ENCODE assay signal across 8 cellular contexts in the genomic region with DNA sequence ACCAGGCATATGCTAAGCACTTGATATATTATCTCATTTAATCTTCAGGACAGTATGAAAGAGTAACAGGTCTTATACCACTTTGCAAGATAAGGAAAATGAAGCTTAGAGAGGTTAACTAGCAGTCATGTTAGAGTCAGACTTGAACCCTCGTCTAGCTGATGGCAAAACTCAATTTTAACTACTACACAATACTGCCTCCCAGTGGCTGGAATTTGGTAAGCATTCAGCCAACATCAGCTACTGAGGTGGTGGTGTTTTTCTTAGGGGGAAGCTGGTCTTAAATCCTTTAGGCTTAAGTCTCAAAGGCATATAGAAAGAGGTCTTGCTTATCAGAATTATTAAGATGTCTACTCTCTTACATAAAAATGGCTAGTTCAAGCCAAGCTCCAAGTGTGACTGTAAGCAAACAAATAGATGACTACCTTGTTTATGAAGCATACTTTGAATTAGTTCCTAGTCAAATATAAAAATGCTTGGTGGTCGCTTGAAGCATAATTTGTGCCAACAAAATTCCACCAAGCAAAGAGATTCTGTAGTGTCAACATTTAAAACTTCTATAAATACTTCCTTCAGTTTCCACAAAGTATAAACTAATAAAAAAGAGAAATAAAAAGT.
DNase-seq lines count a peak whose midpoint lies in the region; ATAC-seq lines count a peak whose summit lies in the region.

No MANE protein-coding gene starts in this region.

- H3K4ac ChIP-seq in mesendoderm (ENCODE audit: low read depth, low read length): no peak overlapping the region

- H3K27me3 ChIP-seq in mesendoderm (ENCODE audit: insufficient read depth, low read length, poor library complexity): no peaks in the 10 kb centered on the region

- no peak overlapping the region for H3K27ac ChIP-seq in mesendoderm (ENCODE audit: low read depth, low read length)

- no peak overlapping the region for H2BK5ac ChIP-seq in mesendoderm (ENCODE audit: low read length)

- no peak overlapping the region for H3K4me2 ChIP-seq in mesendoderm (ENCODE audit: low read length)

- WGBS in mesendoderm (ENCODE audit: extremely low coverage, insufficient coverage, low lambda C conversion rate): no CpG with 5 or more reads among the region's 2 CpGs

- no peak overlapping the region for H3K9ac ChIP-seq in mesendoderm (ENCODE audit: low read length)

- H4K5ac ChIP-seq in mesendoderm (ENCODE audit: low read length): no peak overlapping the region

- H2BK15ac ChIP-seq in mesendoderm (replicated peaks; ENCODE audit: low read depth): no peak overlapping the region

- H2AK5ac ChIP-seq in mesendoderm (ENCODE audit: low read length): no peak overlapping the region

- H4K8ac ChIP-seq in mesendoderm (ENCODE audit: low read depth, low read length): no peak overlapping the region

- no peaks in the 10 kb centered on the region for H3K79me2 ChIP-seq in mesendoderm (ENCODE audit: control insufficient read depth, insufficient read depth, low read length)

- H2BK120ac ChIP-seq in mesendoderm (ENCODE audit: low read depth, low read length): no peak overlapping the region

- no peaks in the 10 kb centered on the region for H3K79me1 ChIP-seq in mesendoderm (ENCODE audit: low read length)

- no peaks in the 10 kb centered on the region for H3K4me1 ChIP-seq in mesendoderm (ENCODE audit: control insufficient read depth, low read depth, low read length)

- ATAC-seq in HG02678 (IDR thresholded peaks at IDR 0.05; ENCODE audit: unreplicated experiment) (peak; percentile 75), GM21526 (IDR thresholded peaks at IDR 0.05; ENCODE audit: low FRiP score, unreplicated experiment) (no peak)

- no peak overlapping the region for H3K18ac ChIP-seq in mesendoderm (ENCODE audit: low read length)

- no peak overlapping the region for H3K56ac ChIP-seq in mesendoderm (ENCODE audit: low read length)

- no peak overlapping the region for H3K4me3 ChIP-seq in mesendoderm (ENCODE audit: low read length)

- no peak overlapping the region for H3K23ac ChIP-seq in mesendoderm (ENCODE audit: low read length)

- no peaks in the 10 kb centered on the region for H3K36me3 ChIP-seq in mesendoderm (ENCODE audit: control insufficient read depth, insufficient read depth, low read length)

- peak; percentile 4 for DNase-seq in activated CD4-positive, alpha-beta T cell treated with anti-CD3 and anti-CD28 coated beads for 48 hours
- no peak for DNase-seq in activated CD4-positive, alpha-beta T cell treated with anti-CD3 and anti-CD28 coated beads for 1 hour
- peak; percentile 59 for DNase-seq in NCI-H748 (lab: John Stamatoyannopoulos, UW; ENCODE audit: unreplicated experiment)
- DNase-seq in dermis microvascular lymphatic vessel endothelial cell (ENCODE audit: low read depth in 2 of 2): peak; percentile 14 to 45
- DNase-seq in mesendoderm: peak; percentile 71
- DNase-seq in ureter (ENCODE audit: low spot score): no peak

Comparison
In these comparisons a context has a peak if more than half of its experiments do, and no peak if none do; other contexts are left out.
1. DNase-seq: peak in activated CD4-positive, alpha-beta T cell treated with anti-CD3 and anti-CD28 coated beads for 48 hours (single experiment), NCI-H748 (single experiment), dermis microvascular lymphatic vessel endothelial cell (2 of 2) and mesendoderm (single experiment); none in activated CD4-positive, alpha-beta T cell treated with anti-CD3 and anti-CD28 coated beads for 1 hour (single experiment) and ureter (single experiment).